In the genomic region with DNA sequence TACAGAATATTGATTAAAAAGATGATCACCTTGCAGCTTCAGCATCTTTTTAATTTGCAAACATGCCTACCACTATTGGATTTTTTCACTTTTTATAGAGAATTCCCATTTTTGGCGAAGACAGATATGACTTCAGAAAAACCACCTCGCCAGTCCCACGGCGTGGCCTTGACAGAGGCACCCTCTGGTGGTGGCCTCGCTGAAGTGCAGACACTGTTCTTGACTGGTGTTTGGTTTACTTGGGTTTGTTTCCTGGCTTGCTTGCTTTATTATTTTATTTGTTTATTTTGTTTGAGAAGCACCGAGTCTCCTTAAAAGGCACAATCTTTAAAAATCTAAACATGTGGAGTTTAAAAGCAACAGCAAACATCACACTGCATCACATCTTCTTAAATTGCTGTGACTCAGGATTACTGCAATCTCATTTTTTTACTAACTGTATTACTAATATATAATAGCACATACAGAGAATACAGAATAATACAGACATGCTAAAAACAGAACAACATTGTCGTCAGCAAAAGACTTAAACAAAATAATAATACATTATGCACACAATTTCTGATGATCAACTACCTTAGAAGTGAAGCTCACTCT, we compare ENCODE assay signal across 8 cellular contexts. TPM values are rescaled to one million over a fixed set of nuclear protein-coding genes. Genes with fewer than 3 reads are reported as not detected.
DNase-seq lines count a peak whose midpoint lies in the region; ATAC-seq, FAIRE-seq and TF ChIP-seq lines count a peak whose summit lies in the region.

No MANE protein-coding gene starts in this region.

- peak; percentile 88 for ATAC-seq in GM19397 (IDR thresholded peaks at IDR 0.05; ENCODE audit: unreplicated experiment)
- ATAC-seq in HG03442 (IDR thresholded peaks at IDR 0.05; ENCODE audit: unreplicated experiment) = peak; percentile 97

- no peak overlapping the region for H3K4me3 ChIP-seq in prostate gland

- FAIRE-seq in RCC 7860 (lab: Jason Lieb, UNC) = no peak

- intact Hi-C loops in prostate gland (cut with DNase I) = no loop called here

- no peak overlapping the region for H3K27ac ChIP-seq in prostate gland

- peak; percentile 48 to 87 (median 72) for TF ChIP-seq CTCF in prostate gland (IDR thresholded peaks at IDR 0.05)

- 6% methylated on average over 7 of the region's 7 CpGs for WGBS in prostate gland

- H3K9me3 ChIP-seq in prostate gland = no peaks in the 10 kb centered on the region

- H3K4me1 ChIP-seq in prostate gland (replicated peaks) = no peaks in the 10 kb centered on the region

- no peaks in the 10 kb centered on the region for H3K27me3 ChIP-seq in prostate gland (replicated peaks; ENCODE audit: insufficient read depth)

- peak; percentile 15 for DNase-seq in DMS114 treated with DMSO at 0.1 percent for 48 hours (lab: John Stamatoyannopoulos, UW; ENCODE audit: unreplicated experiment)
- peak; percentile 10 for DNase-seq in RCC 7860 (ENCODE audit: low spot score)
- DNase-seq in activated gamma-delta T cell treated with anti-CD3 and anti-CD28 coated beads, Interleukin-2, amount 50 U/mL, for 16 hours (ENCODE audit: low read depth) = peak; percentile 5
- DNase-seq in glomerular visceral epithelial cell (ENCODE audit: extremely low spot score) = peak; percentile 65
- peak; percentile 17 for DNase-seq in prostate gland (ENCODE audit: low spot score)
- no peak for DNase-seq in 8988T

- TF ChIP-seq POLR2A in prostate gland (IDR thresholded peaks at IDR 0.05) = no peak

- H3K36me3 ChIP-seq in prostate gland = no peaks in the 10 kb centered on the region

RNA-seq across cellular contexts. Expression of a gene that starts 13.1 kb away (rescaled TPM):
- 10 to 100 TPM in 1 of 2 donors, not detected in 1; 10.1 TPM for total RNA-seq in prostate gland

RNA-seq across cellular contexts. Expression of a gene that starts 33.3 kb away (rescaled TPM):
- total RNA-seq in prostate gland = not detected
